Comparison of ENCODE assay signal across 11 cellular contexts in the genomic region with DNA sequence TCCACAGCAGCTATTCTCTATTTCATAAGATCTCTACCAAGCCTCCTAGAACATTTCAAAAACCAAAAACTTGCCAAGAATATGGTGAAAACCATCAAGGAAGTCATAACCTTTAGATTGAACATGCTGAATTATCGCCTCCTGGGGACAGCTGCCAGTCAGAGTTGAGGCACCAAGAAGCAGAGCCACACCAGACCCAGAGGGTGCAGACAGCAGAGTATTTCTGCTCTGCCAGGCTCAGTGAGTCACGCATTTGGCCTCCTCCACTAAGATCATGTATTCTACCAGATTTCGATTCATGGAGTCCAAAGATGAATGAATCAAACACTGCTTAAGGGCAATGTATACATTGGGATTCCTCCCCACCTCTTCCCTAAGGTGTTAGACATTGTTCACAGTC. TPM values are rescaled to one million over a fixed set of nuclear protein-coding genes. Genes with fewer than 3 reads are reported as not detected.
DNase-seq lines count a peak whose midpoint lies in the region; ATAC-seq, FAIRE-seq and TF ChIP-seq lines count a peak whose summit lies in the region.
"Had no signal": no experiment of that assay in that cellular context is flagged by ENCODE, and none has a peak within 500 bp of the region (broad histone marks: within the 10 kb centered on the region; RNA-seq: fewer than 3 reads in every experiment).

No MANE protein-coding gene starts in this region.

- peaks cover 20% of the 10 kb centered on the region for H3K4me1 Mint-ChIP-seq in activated CD8-positive, alpha-beta T cell treated with anti-CD3 and anti-CD28 coated beads, Interleukin-2, amount 10 ng/mL, durations not matched to agents 7 days and 5 days (ENCODE audit: low read depth)

- H3K4me3 Mint-ChIP-seq in activated CD8-positive, alpha-beta T cell treated with anti-CD3 and anti-CD28 coated beads, Interleukin-2, amount 10 ng/mL, durations not matched to agents 7 days and 5 days = no peak overlapping the region

- no peaks in the 10 kb centered on the region for H3K9me3 Mint-ChIP-seq in activated CD8-positive, alpha-beta T cell treated with anti-CD3 and anti-CD28 coated beads, Interleukin-2, amount 10 ng/mL, durations not matched to agents 7 days and 5 days (ENCODE audit: insufficient read depth)
- H3K9me3 Mint-ChIP-seq: activated CD8-positive, alpha-beta T cell treated with anti-CD3 and anti-CD28 coated beads for 36 hours had no signal

- H3K9me3 ChIP-seq in A549 = no peaks in the 10 kb centered on the region
- no peaks in the 10 kb centered on the region for H3K9me3 ChIP-seq in duodenal mucosa (ENCODE audit: control insufficient read depth in 1 of 2, low read length in 2 of 2)
- no peaks in the 10 kb centered on the region for H3K9me3 ChIP-seq in muscle layer of duodenum (ENCODE audit: control insufficient read depth in 1 of 2, low read length in 2 of 2)

- POLR2A ChIA-PET in A549 (lab: Yijun Ruan, JAX) = no interaction called here
- POLR2A ChIA-PET in activated CD8-positive, alpha-beta T cell treated with anti-CD3 and anti-CD28 coated beads, Interleukin-2, amount 10 ng/mL, durations not matched to agents 7 days and 5 days (lab: Charles Lee) = no interaction called here

- 63% methylated on average over 3 of the region's 3 CpGs for WGBS in A549 (ENCODE audit: missing lambda C conversion rate)

- CTCF ChIA-PET in A549 (lab: Yijun Ruan, JAX) = interaction anchor here (0.7 to 1.8 kb wide), 3 partner anchors 10 to 280 kb away, joined by 3 to 5 read pairs (median 3); no protein-coding TSS in a partner anchor
- CTCF ChIA-PET in activated CD8-positive, alpha-beta T cell treated with anti-CD3 and anti-CD28 coated beads, Interleukin-2, amount 10 ng/mL, durations not matched to agents 7 days and 5 days (lab: Charles Lee) = no interaction called here

- DNase-seq in A549 (ENCODE audit: low read depth in 1 of 2, low spot score in 1 of 2) (no peak), LHCN-M2 (ENCODE audit: low read depth) (peak; percentile 52), NOMO-1 (lab: John Stamatoyannopoulos, UW; ENCODE audit: unreplicated experiment in 2 of 2) (no peak), iPS-NIHi7 (ENCODE audit: extremely low spot score) (no peak)
- no peak for DNase-seq in activated CD8-positive, alpha-beta T cell treated with anti-CD3 and anti-CD28 coated beads, Interleukin-2, amount 10 ng/mL, durations not matched to agents 7 days and 5 days
- DNase-seq: activated CD8-positive, alpha-beta T cell treated with anti-CD3 and anti-CD28 coated beads for 36 hours had no signal

- H3K36me3 Mint-ChIP-seq in activated CD8-positive, alpha-beta T cell treated with anti-CD3 and anti-CD28 coated beads, Interleukin-2, amount 10 ng/mL, durations not matched to agents 7 days and 5 days (ENCODE audit: low read depth) = no peaks in the 10 kb centered on the region

- no peak for TF ChIP-seq POLR2A in A549 (IDR thresholded peaks at IDR 0.05; ENCODE audit: low read length)

- H3K27me3 ChIP-seq in duodenal mucosa (ENCODE audit: control insufficient read depth in 1 of 2, insufficient read depth in 2 of 2, low read length in 2 of 2) (no peaks in the 10 kb centered on the region), muscle layer of duodenum (ENCODE audit: low read depth, low read length) (no peaks in the 10 kb centered on the region)

- peak overlapping the region; percentile 94 for H3K4me2 ChIP-seq in A549

- H3K27me3 Mint-ChIP-seq in activated CD8-positive, alpha-beta T cell treated with anti-CD3 and anti-CD28 coated beads, Interleukin-2, amount 10 ng/mL, durations not matched to agents 7 days and 5 days (ENCODE audit: low read depth) = peaks cover 45% of the 10 kb centered on the region

- TF ChIP-seq CTCF in A549 (IDR thresholded peaks at IDR 0.05) = no peak

- peak overlapping the region in 1 of 2 donors; percentile 80 for H3K9ac ChIP-seq in duodenal mucosa (ENCODE audit: low read depth in 1 of 2, low read length in 2 of 2)

- no peak for TF ChIP-seq EP300 in A549 (IDR thresholded peaks at IDR 0.05)

- TF ChIP-seq RAD21 in A549 (conservative IDR thresholded peaks at IDR 0.05 in 1 of 2, IDR thresholded peaks at IDR 0.05 in 1 of 2) = no peak

- H3K27ac ChIP-seq in A549 = no peak overlapping the region
- H3K27ac ChIP-seq in duodenal mucosa (ENCODE audit: low read depth, low read length) = peak overlapping the region; percentile 6
- peak overlapping the region; percentile 67 for H3K27ac ChIP-seq in muscle layer of duodenum (ENCODE audit: low read length)
- H3K27ac ChIP-seq: C4-2B, cardiac muscle cell had no signal

- H3K27ac Mint-ChIP-seq in activated CD8-positive, alpha-beta T cell treated with anti-CD3 and anti-CD28 coated beads, Interleukin-2, amount 10 ng/mL, durations not matched to agents 7 days and 5 days = no peak overlapping the region
- H3K27ac Mint-ChIP-seq: activated CD8-positive, alpha-beta T cell treated with anti-CD3 and anti-CD28 coated beads for 36 hours had no signal

- ATAC-seq in A549 (no peak), HG02973 (IDR thresholded peaks at IDR 0.05; ENCODE audit: unreplicated experiment) (no peak)
- no peak for ATAC-seq in activated CD8-positive, alpha-beta T cell treated with anti-CD3 and anti-CD28 coated beads, Interleukin-2, amount 10 ng/mL, durations not matched to agents 7 days and 5 days
- ATAC-seq: activated CD8-positive, alpha-beta T cell treated with anti-CD3 and anti-CD28 coated beads for 36 hours had no signal

- FAIRE-seq in A549 (lab: Jason Lieb, UNC) = no peak

- H3K4me3 ChIP-seq in A549 (no peak overlapping the region), duodenal mucosa (ENCODE audit: low read depth in 1 of 2, low read length in 2 of 2) (peak overlapping the region; percentile 75 to 81), muscle layer of duodenum (ENCODE audit: low read depth in 1 of 2, low read length in 2 of 2) (peak overlapping the region; percentile 71 to 88)
- H3K4me3 ChIP-seq: cardiac muscle cell had no signal

- H3K36me3 ChIP-seq in duodenal mucosa (ENCODE audit: control insufficient read depth in 1 of 2, insufficient read depth in 2 of 2, low read length in 2 of 2) (peaks cover 10 to 15% of the 10 kb centered on the region in 2 donors), muscle layer of duodenum (ENCODE audit: control insufficient read depth in 1 of 2, insufficient read depth in 2 of 2, low read length in 2 of 2) (peaks cover 8 to 14% of the 10 kb centered on the region in 2 donors)
- H3K36me3 ChIP-seq: cardiac muscle cell had no signal

- H3K4me1 ChIP-seq in A549 = peaks cover 26% of the 10 kb centered on the region
- peaks cover 22 to 44% of the 10 kb centered on the region in 2 donors for H3K4me1 ChIP-seq in duodenal mucosa (ENCODE audit: control insufficient read depth in 1 of 2, insufficient read depth in 2 of 2, low read length in 2 of 2)
- peaks cover 4 to 29% of the 10 kb centered on the region in 2 donors for H3K4me1 ChIP-seq in muscle layer of duodenum (ENCODE audit: control insufficient read depth in 1 of 2, insufficient read depth in 2 of 2, low read length in 2 of 2)

TF ChIP-seq in A549, 52 proteins besides CTCF, POLR2A, EP300 and RAD21 (continues in another document):
- no peak for TF ChIP-seq CHD2 (IDR thresholded peaks at IDR 0.05; ENCODE audit: low read length, partially characterized antibody)
- no peak for TF ChIP-seq KDM1A (IDR thresholded peaks at IDR 0.05; ENCODE audit: low read depth)
- TF ChIP-seq KDM5A (IDR thresholded peaks at IDR 0.05) = no peak
- TF ChIP-seq NFE2L2 (conservative IDR thresholded peaks at IDR 0.05; ENCODE audit: low read length) = no peak
- TF ChIP-seq BCL3 (IDR thresholded peaks at IDR 0.05) = no peak
- TF ChIP-seq JUN (IDR thresholded peaks at IDR 0.05) = no peak
- no peak for TF ChIP-seq MAZ (IDR thresholded peaks at IDR 0.05; ENCODE audit: borderline replicate concordance, low read depth, low read length)
- TF ChIP-seq CHD4 (IDR thresholded peaks at IDR 0.05; ENCODE audit: borderline replicate concordance) = no peak
- no peak for TF ChIP-seq ESRRA (IDR thresholded peaks at IDR 0.05; ENCODE audit: borderline replicate concordance, low read length)
- TF ChIP-seq, protein P1, sequence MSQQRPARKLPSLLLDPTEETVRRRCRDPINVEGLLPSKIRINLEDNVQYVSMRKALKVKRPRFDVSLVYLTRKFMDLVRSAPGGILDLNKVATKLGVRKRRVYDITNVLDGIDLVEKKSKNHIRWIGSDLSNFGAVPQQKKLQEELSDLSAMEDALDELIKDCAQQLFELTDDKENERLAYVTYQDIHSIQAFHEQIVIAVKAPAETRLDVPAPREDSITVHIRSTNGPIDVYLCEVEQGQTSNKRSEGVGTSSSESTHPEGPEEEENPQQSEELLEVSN (IDR thresholded peaks at IDR 0.05; ENCODE audit: borderline replicate concordance, low read depth) = no peak
- no peak for TF ChIP-seq CBX2 (IDR thresholded peaks at IDR 0.05; ENCODE audit: borderline replicate concordance, low read depth)
- no peak for TF ChIP-seq HDAC2 (IDR thresholded peaks at IDR 0.05)
- TF ChIP-seq, protein P2, sequence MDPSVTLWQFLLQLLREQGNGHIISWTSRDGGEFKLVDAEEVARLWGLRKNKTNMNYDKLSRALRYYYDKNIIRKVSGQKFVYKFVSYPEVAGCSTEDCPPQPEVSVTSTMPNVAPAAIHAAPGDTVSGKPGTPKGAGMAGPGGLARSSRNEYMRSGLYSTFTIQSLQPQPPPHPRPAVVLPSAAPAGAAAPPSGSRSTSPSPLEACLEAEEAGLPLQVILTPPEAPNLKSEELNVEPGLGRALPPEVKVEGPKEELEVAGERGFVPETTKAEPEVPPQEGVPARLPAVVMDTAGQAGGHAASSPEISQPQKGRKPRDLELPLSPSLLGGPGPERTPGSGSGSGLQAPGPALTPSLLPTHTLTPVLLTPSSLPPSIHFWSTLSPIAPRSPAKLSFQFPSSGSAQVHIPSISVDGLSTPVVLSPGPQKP (IDR thresholded peaks at IDR 0.05; ENCODE audit: low read depth, low read length) = no peak

RNA-seq across cellular contexts. Expression of gene F3, which starts 2.1 kb away (rescaled TPM):
- 2.6 and 3.2 TPM in 2 replicates for polyA plus RNA-seq in A549 (2011; rRNA removed)
- 1.5 and 2.2 TPM in 2 replicates for polyA plus RNA-seq in A549 (2012; cell fraction: cytosol; rRNA removed)
- polyA plus RNA-seq in A549 (2012; cell fraction: nucleus; rRNA removed) = 1.2 and 2.9 TPM in 2 replicates
- 4.4 to 5.8 TPM (median 5.8 TPM) in 3 replicates for polyA plus RNA-seq in A549 (2017; fragmentation: RNase III; extraction: RNeasy Plus Mini Kit Qiagen cat#74134 plus additional on column Dnase treatment)
- 3.1 and 3.7 TPM in 2 replicates for polyA minus RNA-seq in A549 (2011; rRNA and poly(A)+ RNA removed)
- total RNA-seq in LHCN-M2 (2014; rRNA removed) = 30.2 and 56.4 TPM in 2 replicates
- 41.5 TPM for polyA plus RNA-seq in LHCN-M2 (2012)
- total RNA-seq in activated CD8-positive, alpha-beta T cell treated with anti-CD3 and anti-CD28 coated beads, Interleukin-2, amount 10 ng/mL, durations not matched to agents 7 days and 5 days = not detected
- total RNA-seq: activated CD8-positive, alpha-beta T cell treated with anti-CD3 and anti-CD28 coated beads for 36 hours had no signal

Comparison
In these comparisons a context has a peak if more than half of its experiments do, and no peak if none do; other contexts are left out.
1. H3K27ac ChIP-seq: peak in duodenal mucosa (single experiment) and muscle layer of duodenum (single experiment); none in A549 (0 of 2).
2. RNA of gene F3, which starts 2.1 kb away (total RNA-seq): 30.2 to 56.4 TPM in LHCN-M2; not detected in activated CD8-positive, alpha-beta T cell treated with anti-CD3 and anti-CD28 coated beads, Interleukin-2, amount 10 ng/mL, durations not matched to agents 7 days and 5 days; every median in the first group is over 10 times any median in the second.